In the genomic region with DNA sequence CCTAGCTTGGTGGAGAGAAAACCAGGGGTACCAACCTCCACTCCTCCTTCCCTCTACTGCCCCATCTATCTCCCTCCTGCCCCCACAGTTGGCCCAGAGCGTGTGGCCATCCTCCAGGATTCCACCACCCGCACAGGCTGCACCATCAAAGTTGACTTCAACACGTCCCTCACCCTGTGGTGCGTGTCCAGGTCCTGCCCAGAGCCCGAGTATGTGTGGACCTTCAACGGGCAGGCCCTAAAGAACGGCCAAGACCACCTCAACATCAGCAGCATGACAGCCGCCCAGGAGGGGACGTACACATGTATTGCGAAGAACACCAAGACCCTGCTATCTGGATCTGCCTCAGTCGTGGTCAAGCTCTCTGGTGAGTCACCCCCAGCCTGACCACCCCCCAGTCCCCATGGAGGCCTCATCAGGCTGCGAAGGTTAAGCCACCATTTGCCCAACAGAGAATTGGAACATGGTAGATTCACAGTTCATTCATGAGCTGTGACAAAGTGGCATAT, we compare ENCODE assay signal across 35 cellular contexts. TPM values are rescaled to one million over a fixed set of nuclear protein-coding genes. Genes with fewer than 3 reads are reported as not detected.
"Had no signal": no experiment of that assay in that cellular context is flagged by ENCODE, and none has a peak within 500 bp of the region (broad histone marks: within the 10 kb centered on the region; RNA-seq: fewer than 3 reads in every experiment).

No MANE protein-coding gene starts in this region.

- H3K27me3 Mint-ChIP-seq: activated CD4-positive, alpha-beta T cell treated with anti-CD3 and anti-CD28 coated beads for 36 hours; activated CD4-positive, alpha-beta T cell treated with anti-CD3 and anti-CD28 coated beads, Interleukin-2, amount 10 ng/mL, durations not matched to agents 7 days and 5 days had no signal

- H3K4me1 ChIP-seq: body of pancreas, SJSA1 had no signal

- DNase-seq: activated CD4-positive, alpha-beta T cell treated with anti-CD3 and anti-CD28 coated beads for 36 hours; activated CD4-positive, alpha-beta T cell treated with anti-CD3 and anti-CD28 coated beads, Interleukin-2, amount 10 ng/mL, durations not matched to agents 7 days and 5 days; activated CD4-positive, alpha-beta T cell treated with anti-CD3 and anti-CD28 coated beads, Interleukin-2, amount 50 U/mL, for 48 hours; activated CD8-positive, alpha-beta memory T cell treated with anti-CD3 and anti-CD28 coated beads, Interleukin-2, amount 50 U/mL, for 4 hours; activated CD8-positive, alpha-beta T cell treated with anti-CD3 and anti-CD28 coated beads, Interleukin-2, amount 10 ng/mL, durations not matched to agents 7 days and 5 days; activated gamma-delta T cell treated with Interleukin-2 at 50 U/mL for 16 hours; activated naive CD4-positive, alpha-beta T cell treated with anti-CD3 and anti-CD28 coated beads for 36 hours; activated T-cell treated with anti-CD3 and anti-CD28 coated beads for 4 hours; activated T-cell treated with anti-CD3 and anti-CD28 coated beads, Interleukin-2, amount 50 U/mL, for 4 hours; body of pancreas; caudate nucleus; Karpas-422; NCI-H1105; NCI-H1417 treated with DMSO at 0.1 percent for 48 hours; NCI-H1694; NCI-H1930; NCI-H2081 treated with DMSO at 0.1 percent for 48 hours; NCI-H226; NCI-H446 treated with DMSO at 0.1 percent for 48 hours; NCI-H524; SHP77; SK-N-SH had no signal

- H3K9ac ChIP-seq: SK-N-SH had no signal

- H3K9me3 ChIP-seq: adrenal gland, body of pancreas, SJSA1, SK-N-SH had no signal

- H3K36me3 ChIP-seq: adrenal gland, SJSA1 had no signal

- H3K4me2 ChIP-seq: SK-N-SH had no signal

- ATAC-seq: activated CD4-positive, alpha-beta T cell treated with anti-CD3 and anti-CD28 coated beads for 36 hours; activated CD4-positive, CD25-positive, alpha-beta regulatory T cell treated with anti-CD3 and anti-CD28 coated beads, Interleukin-2, amount 50 U/mL, for 24 hours; activated CD8-positive, alpha-beta T cell treated with anti-CD3 and anti-CD28 coated beads, Interleukin-2, amount 10 ng/mL, durations not matched to agents 7 days and 5 days; activated naive CD4-positive, alpha-beta T cell treated with anti-CD3 and anti-CD28 coated beads, Interleukin-2, amount 50 U/mL, for 72 hours; activated T-cell treated with anti-CD3 and anti-CD28 coated beads, Interleukin-2, amount 50 U/mL, for 4 hours; body of pancreas; Panc1 had no signal

- H3K4me3 ChIP-seq: adrenal gland, body of pancreas, SJSA1 had no signal

- H3K4me1 Mint-ChIP-seq: activated CD4-positive, alpha-beta T cell treated with anti-CD3 and anti-CD28 coated beads for 36 hours; activated CD4-positive, alpha-beta T cell treated with anti-CD3 and anti-CD28 coated beads, Interleukin-2, amount 10 ng/mL, durations not matched to agents 7 days and 5 days had no signal

- H3K4me3 Mint-ChIP-seq: activated CD4-positive, alpha-beta T cell treated with anti-CD3 and anti-CD28 coated beads for 36 hours; activated CD4-positive, alpha-beta T cell treated with anti-CD3 and anti-CD28 coated beads, Interleukin-2, amount 10 ng/mL, durations not matched to agents 7 days and 5 days; activated CD8-positive, alpha-beta T cell treated with anti-CD3 and anti-CD28 coated beads, Interleukin-2, amount 10 ng/mL, durations not matched to agents 7 days and 5 days; activated naive CD4-positive, alpha-beta T cell treated with anti-CD3 and anti-CD28 coated beads for 36 hours; activated T-cell treated with anti-CD3 and anti-CD28 coated beads, Interleukin-2, amount 50 U/mL, for 4 hours; activated T-helper 1 cell treated with anti-CD3 and anti-CD28 coated beads, Interleukin-12 subunit alpha, Interleukin-12 subunit beta, Interleukin-2, Interleukin-4 antibody, amounts not matched to agents 30 ng/mL and 10 ng/mL and 1 ng/mL, durations not matched to agents 14 hours and 24 hours and 36 hours; T-helper 1 cell treated with Interleukin-12 subunit alpha and Interleukin-12 subunit beta and Interleukin-4 antibody, amounts not matched to agents 30 μg/mL and 1 μg/mL, for 36 hours; T-helper 2 cell treated with Interferon-gamma antibody and Interleukin-4, amounts not matched to agents 5 μg/mL and 100 μg/mL, for 36 hours had no signal

- H3K27ac ChIP-seq: adrenal gland, body of pancreas, SJSA1 had no signal

- H3K27me3 ChIP-seq: adrenal gland, body of pancreas, SJSA1 had no signal

- H3K36me3 Mint-ChIP-seq: activated naive CD4-positive, alpha-beta T cell treated with anti-CD3 and anti-CD28 coated beads, Interleukin-2, amount 50 U/mL, for 72 hours had no signal

- H3K27ac Mint-ChIP-seq: activated CD4-positive, alpha-beta T cell treated with anti-CD3 and anti-CD28 coated beads for 36 hours; activated CD4-positive, alpha-beta T cell treated with anti-CD3 and anti-CD28 coated beads, Interleukin-2, amount 10 ng/mL, durations not matched to agents 7 days and 5 days; activated CD8-positive, alpha-beta T cell treated with anti-CD3 and anti-CD28 coated beads, Interleukin-2, amount 10 ng/mL, durations not matched to agents 7 days and 5 days; activated naive CD4-positive, alpha-beta T cell treated with anti-CD3 and anti-CD28 coated beads for 36 hours; activated naive CD4-positive, alpha-beta T cell treated with anti-CD3 and anti-CD28 coated beads, Interleukin-2, amount 50 U/mL, for 72 hours; activated T-helper 1 cell treated with anti-CD3 and anti-CD28 coated beads, Interleukin-12 subunit alpha, Interleukin-12 subunit beta, Interleukin-2, Interleukin-4 antibody, amounts not matched to agents 30 ng/mL and 10 ng/mL and 1 ng/mL, durations not matched to agents 14 hours and 24 hours and 36 hours; T-helper 1 cell treated with Interleukin-12 subunit alpha and Interleukin-12 subunit beta and Interleukin-4 antibody, amounts not matched to agents 30 μg/mL and 1 μg/mL, for 36 hours; T-helper 2 cell treated with Interferon-gamma antibody and Interleukin-4, amounts not matched to agents 5 μg/mL and 100 μg/mL, for 36 hours had no signal

- FAIRE-seq: astrocyte, bronchial epithelial cell, TTC549 had no signal

- H3K9me3 Mint-ChIP-seq: activated naive CD4-positive, alpha-beta T cell treated with anti-CD3 and anti-CD28 coated beads for 36 hours; activated naive CD4-positive, alpha-beta T cell treated with anti-CD3 and anti-CD28 coated beads, Interleukin-2, amount 50 U/mL, for 72 hours; activated T-cell treated with anti-CD3 and anti-CD28 coated beads, Interleukin-2, amount 50 U/mL, for 4 hours; activated T-helper 1 cell treated with anti-CD3 and anti-CD28 coated beads, Interleukin-12 subunit alpha, Interleukin-12 subunit beta, Interleukin-2, Interleukin-4 antibody, amounts not matched to agents 30 ng/mL and 10 ng/mL and 1 ng/mL, durations not matched to agents 14 hours and 24 hours and 36 hours; T-helper 1 cell treated with Interleukin-12 subunit alpha and Interleukin-12 subunit beta and Interleukin-4 antibody, amounts not matched to agents 30 μg/mL and 1 μg/mL, for 36 hours; T-helper 2 cell treated with Interferon-gamma antibody and Interleukin-4, amounts not matched to agents 5 μg/mL and 100 μg/mL, for 36 hours had no signal

RNA-seq across cellular contexts. Expression of gene CEACAM16, which starts 6.6 kb away (rescaled TPM):
- total RNA-seq: activated CD4-positive, alpha-beta T cell treated with anti-CD3 and anti-CD28 coated beads for 36 hours; activated CD4-positive, alpha-beta T cell treated with anti-CD3 and anti-CD28 coated beads, Interleukin-2, amount 10 ng/mL, durations not matched to agents 7 days and 5 days; activated CD8-positive, alpha-beta T cell treated with anti-CD3 and anti-CD28 coated beads, Interleukin-2, amount 10 ng/mL, durations not matched to agents 7 days and 5 days; activated naive CD4-positive, alpha-beta T cell treated with anti-CD3 and anti-CD28 coated beads for 36 hours; activated naive CD4-positive, alpha-beta T cell treated with anti-CD3 and anti-CD28 coated beads, Interleukin-2, amount 50 U/mL, for 72 hours; activated T-cell treated with anti-CD3 and anti-CD28 coated beads, Interleukin-2, amount 50 U/mL, for 4 hours; activated T-helper 1 cell treated with anti-CD3 and anti-CD28 coated beads, Interleukin-12 subunit alpha, Interleukin-12 subunit beta, Interleukin-2, Interleukin-4 antibody, amounts not matched to agents 30 ng/mL and 10 ng/mL and 1 ng/mL, durations not matched to agents 14 hours and 24 hours and 36 hours; bronchial epithelial cell; MCF 10A; RPMI7951; SJSA1 had no signal
- polyA plus RNA-seq: SK-N-SH had no signal
